Comparison of ENCODE assay signal across 1 cellular context in genomic region chr5:179623001-179623905, GRCh38.
TF ChIP-seq lines count a peak whose summit lies in the region.

A gene with protein sequence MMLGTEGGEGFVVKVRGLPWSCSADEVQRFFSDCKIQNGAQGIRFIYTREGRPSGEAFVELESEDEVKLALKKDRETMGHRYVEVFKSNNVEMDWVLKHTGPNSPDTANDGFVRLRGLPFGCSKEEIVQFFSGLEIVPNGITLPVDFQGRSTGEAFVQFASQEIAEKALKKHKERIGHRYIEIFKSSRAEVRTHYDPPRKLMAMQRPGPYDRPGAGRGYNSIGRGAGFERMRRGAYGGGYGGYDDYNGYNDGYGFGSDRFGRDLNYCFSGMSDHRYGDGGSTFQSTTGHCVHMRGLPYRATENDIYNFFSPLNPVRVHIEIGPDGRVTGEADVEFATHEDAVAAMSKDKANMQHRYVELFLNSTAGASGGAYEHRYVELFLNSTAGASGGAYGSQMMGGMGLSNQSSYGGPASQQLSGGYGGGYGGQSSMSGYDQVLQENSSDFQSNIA (minus strand): TSS chr5:179623671. CDS start chr5:179623133, 538 bp downstream.

TF ChIP-seq in K562, 482 proteins besides CTCF, POLR2A, EP300 and RAD21 (continued from another document and continues in another):
- TF ChIP-seq SMARCC2 (IDR thresholded peaks at IDR 0.05; ENCODE audit: low read depth) = no peak
- TF ChIP-seq U2AF2 (optimal IDR thresholded peaks at IDR 0.05; ENCODE audit: low read depth, low read length) = no peak
- TF ChIP-seq YY1 (IDR thresholded peaks at IDR 0.05; ENCODE audit: borderline replicate concordance in 1 of 3, control insufficient read depth in 1 of 3, extremely low read depth in 1 of 3, insufficient read depth in 3 of 3, insufficient read length in 1 of 3, insufficient replicate concordance in 2 of 3, low read depth in 1 of 3, low read length in 2 of 3) = peak; percentile 65 to 92 (median 85)
- peak; percentile 30; the same call in 1 of the 2 replicates for TF ChIP-seq JUN (IDR thresholded peaks at IDR 0.05; ENCODE audit: borderline replicate concordance, low read depth, low read length)
- TF ChIP-seq JUN (CRISPR knock-in tag; IDR thresholded peaks at IDR 0.05; ENCODE audit: borderline replicate concordance) = peak; percentile 94
- TF ChIP-seq, protein P1, sequence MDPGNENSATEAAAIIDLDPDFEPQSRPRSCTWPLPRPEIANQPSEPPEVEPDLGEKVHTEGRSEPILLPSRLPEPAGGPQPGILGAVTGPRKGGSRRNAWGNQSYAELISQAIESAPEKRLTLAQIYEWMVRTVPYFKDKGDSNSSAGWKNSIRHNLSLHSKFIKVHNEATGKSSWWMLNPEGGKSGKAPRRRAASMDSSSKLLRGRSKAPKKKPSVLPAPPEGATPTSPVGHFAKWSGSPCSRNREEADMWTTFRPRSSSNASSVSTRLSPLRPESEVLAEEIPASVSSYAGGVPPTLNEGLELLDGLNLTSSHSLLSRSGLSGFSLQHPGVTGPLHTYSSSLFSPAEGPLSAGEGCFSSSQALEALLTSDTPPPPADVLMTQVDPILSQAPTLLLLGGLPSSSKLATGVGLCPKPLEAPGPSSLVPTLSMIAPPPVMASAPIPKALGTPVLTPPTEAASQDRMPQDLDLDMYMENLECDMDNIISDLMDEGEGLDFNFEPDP (CRISPR knock-in tag; IDR thresholded peaks at IDR 0.05) = no peak
- no peak for TF ChIP-seq RFX7 (CRISPR knock-in tag; IDR thresholded peaks at IDR 0.05)
- TF ChIP-seq ZNF316 (IDR thresholded peaks at IDR 0.05) = peak; percentile 16; the same call in 1 of the 2 replicates
- peak; percentile 87 for TF ChIP-seq MYC (IDR thresholded peaks at IDR 0.05; ENCODE audit: low read depth, low read length)
- peak; percentile 94 for TF ChIP-seq MYC (CRISPR knock-in tag; IDR thresholded peaks at IDR 0.05; ENCODE audit: borderline replicate concordance, low read depth)
- TF ChIP-seq TAF7 (tag; IDR thresholded peaks at IDR 0.05) = peak; percentile 93
- peak; percentile 95 for TF ChIP-seq FUS (optimal IDR thresholded peaks at IDR 0.05; ENCODE audit: low read depth, low read length)
- peak; percentile 64 for TF ChIP-seq ZNF143 (CRISPR knock-in tag; IDR thresholded peaks at IDR 0.05)
- 0 out of 2 replicates have a peak, but pooled peaks have one; percentile 94 for TF ChIP-seq RBM15 (IDR thresholded peaks at IDR 0.05; ENCODE audit: insufficient read depth, low read length)
- peak; percentile 51; the same call in 1 of the 2 replicates for TF ChIP-seq ZNF232 (CRISPR knock-in tag; IDR thresholded peaks at IDR 0.05)
- peak; percentile 37; the same call in 1 of the 2 replicates for TF ChIP-seq ZBTB33 (CRISPR knock-in tag; IDR thresholded peaks at IDR 0.05)
- TF ChIP-seq, protein P2, sequence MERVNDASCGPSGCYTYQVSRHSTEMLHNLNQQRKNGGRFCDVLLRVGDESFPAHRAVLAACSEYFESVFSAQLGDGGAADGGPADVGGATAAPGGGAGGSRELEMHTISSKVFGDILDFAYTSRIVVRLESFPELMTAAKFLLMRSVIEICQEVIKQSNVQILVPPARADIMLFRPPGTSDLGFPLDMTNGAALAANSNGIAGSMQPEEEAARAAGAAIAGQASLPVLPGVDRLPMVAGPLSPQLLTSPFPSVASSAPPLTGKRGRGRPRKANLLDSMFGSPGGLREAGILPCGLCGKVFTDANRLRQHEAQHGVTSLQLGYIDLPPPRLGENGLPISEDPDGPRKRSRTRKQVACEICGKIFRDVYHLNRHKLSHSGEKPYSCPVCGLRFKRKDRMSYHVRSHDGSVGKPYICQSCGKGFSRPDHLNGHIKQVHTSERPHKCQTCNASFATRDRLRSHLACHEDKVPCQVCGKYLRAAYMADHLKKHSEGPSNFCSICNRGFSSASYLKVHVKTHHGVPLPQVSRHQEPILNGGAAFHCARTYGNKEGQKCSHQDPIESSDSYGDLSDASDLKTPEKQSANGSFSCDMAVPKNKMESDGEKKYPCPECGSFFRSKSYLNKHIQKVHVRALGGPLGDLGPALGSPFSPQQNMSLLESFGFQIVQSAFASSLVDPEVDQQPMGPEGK (CRISPR knock-in tag; IDR thresholded peaks at IDR 0.05; ENCODE audit: borderline replicate concordance) = 0 out of 2 replicates have a peak, but pooled peaks have one; percentile 15
- TF ChIP-seq RHOXF2B (CRISPR knock-in tag; conservative IDR thresholded peaks at IDR 0.05) = peak; percentile 82; the same call in 1 of the 2 replicates
- peak; percentile 12 for TF ChIP-seq ERF (CRISPR knock-in tag; IDR thresholded peaks at IDR 0.05)
- peak; percentile 18 for TF ChIP-seq NEUROD1 (IDR thresholded peaks at IDR 0.05; ENCODE audit: borderline replicate concordance, low read depth, low read length, partially characterized antibody)
- peak; percentile 78 for TF ChIP-seq NFRKB (IDR thresholded peaks at IDR 0.05; ENCODE audit: low read depth)
- peak; percentile 82 for TF ChIP-seq SP1 (CRISPR knock-in tag; IDR thresholded peaks at IDR 0.05)
- TF ChIP-seq, protein P3, sequence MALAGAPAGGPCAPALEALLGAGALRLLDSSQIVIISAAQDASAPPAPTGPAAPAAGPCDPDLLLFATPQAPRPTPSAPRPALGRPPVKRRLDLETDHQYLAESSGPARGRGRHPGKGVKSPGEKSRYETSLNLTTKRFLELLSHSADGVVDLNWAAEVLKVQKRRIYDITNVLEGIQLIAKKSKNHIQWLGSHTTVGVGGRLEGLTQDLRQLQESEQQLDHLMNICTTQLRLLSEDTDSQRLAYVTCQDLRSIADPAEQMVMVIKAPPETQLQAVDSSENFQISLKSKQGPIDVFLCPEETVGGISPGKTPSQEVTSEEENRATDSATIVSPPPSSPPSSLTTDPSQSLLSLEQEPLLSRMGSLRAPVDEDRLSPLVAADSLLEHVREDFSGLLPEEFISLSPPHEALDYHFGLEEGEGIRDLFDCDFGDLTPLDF (CRISPR knock-in tag; IDR thresholded peaks at IDR 0.05) = peak; percentile 72; the same call in 1 of the 2 replicates
- 0 out of 2 replicates have a peak, but pooled peaks have one; percentile 12 for TF ChIP-seq ZNF75A (CRISPR knock-in tag; IDR thresholded peaks at IDR 0.05)
- TF ChIP-seq RBM14 (IDR thresholded peaks at IDR 0.05; ENCODE audit: borderline replicate concordance, insufficient read depth, low read depth, low read length) = peak; percentile 97; the same call in 1 of the 2 replicates
- TF ChIP-seq MAFK (IDR thresholded peaks at IDR 0.05; ENCODE audit: low read length) = no peak
- no peak for TF ChIP-seq PHF21A (IDR thresholded peaks at IDR 0.05; ENCODE audit: borderline replicate concordance, low read depth)
- peak; percentile 75; the same call in 1 of the 2 replicates for TF ChIP-seq ZBTB7A (IDR thresholded peaks at IDR 0.05; ENCODE audit: borderline replicate concordance, control insufficient read depth, low read depth, low read length)
- TF ChIP-seq ZFPM2 (CRISPR knock-in tag; IDR thresholded peaks at IDR 0.05) = 0 out of 2 replicates have a peak, but pooled peaks have one; percentile 58
- TF ChIP-seq HMGXB4 (CRISPR knock-in tag; IDR thresholded peaks at IDR 0.05) = peak; percentile 85; the same call in 1 of the 2 replicates
- TF ChIP-seq, protein P4, sequence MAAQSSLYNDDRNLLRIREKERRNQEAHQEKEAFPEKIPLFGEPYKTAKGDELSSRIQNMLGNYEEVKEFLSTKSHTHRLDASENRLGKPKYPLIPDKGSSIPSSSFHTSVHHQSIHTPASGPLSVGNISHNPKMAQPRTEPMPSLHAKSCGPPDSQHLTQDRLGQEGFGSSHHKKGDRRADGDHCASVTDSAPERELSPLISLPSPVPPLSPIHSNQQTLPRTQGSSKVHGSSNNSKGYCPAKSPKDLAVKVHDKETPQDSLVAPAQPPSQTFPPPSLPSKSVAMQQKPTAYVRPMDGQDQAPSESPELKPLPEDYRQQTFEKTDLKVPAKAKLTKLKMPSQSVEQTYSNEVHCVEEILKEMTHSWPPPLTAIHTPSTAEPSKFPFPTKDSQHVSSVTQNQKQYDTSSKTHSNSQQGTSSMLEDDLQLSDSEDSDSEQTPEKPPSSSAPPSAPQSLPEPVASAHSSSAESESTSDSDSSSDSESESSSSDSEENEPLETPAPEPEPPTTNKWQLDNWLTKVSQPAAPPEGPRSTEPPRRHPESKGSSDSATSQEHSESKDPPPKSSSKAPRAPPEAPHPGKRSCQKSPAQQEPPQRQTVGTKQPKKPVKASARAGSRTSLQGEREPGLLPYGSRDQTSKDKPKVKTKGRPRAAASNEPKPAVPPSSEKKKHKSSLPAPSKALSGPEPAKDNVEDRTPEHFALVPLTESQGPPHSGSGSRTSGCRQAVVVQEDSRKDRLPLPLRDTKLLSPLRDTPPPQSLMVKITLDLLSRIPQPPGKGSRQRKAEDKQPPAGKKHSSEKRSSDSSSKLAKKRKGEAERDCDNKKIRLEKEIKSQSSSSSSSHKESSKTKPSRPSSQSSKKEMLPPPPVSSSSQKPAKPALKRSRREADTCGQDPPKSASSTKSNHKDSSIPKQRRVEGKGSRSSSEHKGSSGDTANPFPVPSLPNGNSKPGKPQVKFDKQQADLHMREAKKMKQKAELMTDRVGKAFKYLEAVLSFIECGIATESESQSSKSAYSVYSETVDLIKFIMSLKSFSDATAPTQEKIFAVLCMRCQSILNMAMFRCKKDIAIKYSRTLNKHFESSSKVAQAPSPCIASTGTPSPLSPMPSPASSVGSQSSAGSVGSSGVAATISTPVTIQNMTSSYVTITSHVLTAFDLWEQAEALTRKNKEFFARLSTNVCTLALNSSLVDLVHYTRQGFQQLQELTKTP (IDR thresholded peaks at IDR 0.05; ENCODE audit: low read depth in 1 of 2, partially characterized antibody in 2 of 2) = peak in 1 of 2 experiments; percentile 73
- peak; percentile 66 for TF ChIP-seq PHF20 (IDR thresholded peaks at IDR 0.05; ENCODE audit: partially characterized antibody)
- TF ChIP-seq TEAD1 (CRISPR knock-in tag; IDR thresholded peaks at IDR 0.05) = peak in 1 of 2 experiments; percentile 82; a peak in 1 of 4 replicates
- TF ChIP-seq ZNF77 (CRISPR knock-in tag; IDR thresholded peaks at IDR 0.05) = no peak
- TF ChIP-seq ZNF311 (CRISPR knock-in tag; IDR thresholded peaks at IDR 0.05) = no peak
- TF ChIP-seq HBP1 (CRISPR knock-in tag; IDR thresholded peaks at IDR 0.05) = peak; percentile 76; the same call in 1 of the 2 replicates
- peak; percentile 33; the same call in 1 of the 2 replicates for TF ChIP-seq RNF2 (IDR thresholded peaks at IDR 0.05)
- peak; percentile 63; the same call in 1 of the 2 replicates for TF ChIP-seq ZNF717 (CRISPR knock-in tag; IDR thresholded peaks at IDR 0.05)
- no peak for TF ChIP-seq ZNF175 (CRISPR knock-in tag; IDR thresholded peaks at IDR 0.05; ENCODE audit: low read depth)
- TF ChIP-seq ZNF197 (CRISPR knock-in tag; IDR thresholded peaks at IDR 0.05; ENCODE audit: low read depth) = no peak
- peak; percentile 97 for TF ChIP-seq AFF4 (CRISPR knock-in tag; IDR thresholded peaks at IDR 0.05)
- no peak; a peak in 1 of 4 replicates for TF ChIP-seq TBL1XR1 (IDR thresholded peaks at IDR 0.05; ENCODE audit: low read length in 2 of 2)
